In genomic region chr19:41386442-41386841, GRCh38 we compare ENCODE assay signal across 21 cellular contexts. TPM values are rescaled to one million over a fixed set of nuclear protein-coding genes. Genes with fewer than 3 reads are reported as not detected.
DNase-seq lines count a peak whose midpoint lies in the region; ATAC-seq and TF ChIP-seq lines count a peak whose summit lies in the region.
"Had no signal": no experiment of that assay in that cellular context is flagged by ENCODE, and none has a peak within 500 bp of the region (broad histone marks: within the 10 kb centered on the region; RNA-seq: fewer than 3 reads in every experiment).

No MANE protein-coding gene starts in this region.

- TF ChIP-seq CTCF in A673 (conservative IDR thresholded peaks at IDR 0.05; ENCODE audit: low read depth, low read length): no peak
- TF ChIP-seq CTCF in nephron progenitor cell (IDR thresholded peaks at IDR 0.05): no peak

- intact Hi-C loops in A673 (cut with micrococcal nuclease; ENCODE audit: unreplicated experiment): no loop called here

- H3K4me3 ChIP-seq in A673 (ENCODE audit: low read depth, low read length, poor library complexity, severe bottlenecking): no peak overlapping the region
- H3K4me3 ChIP-seq: A549, lung, SJSA1 had no signal

- H3K4me1 Mint-ChIP-seq in activated T-helper 17 cell treated with anti-CD3 and anti-CD28 coated beads, Interleukin-2, amount 50 U/mL, for 72 hours: peaks cover 5% of the 10 kb centered on the region
- peaks cover 19% of the 10 kb centered on the region for H3K4me1 Mint-ChIP-seq in nephron progenitor cell
- H3K4me1 Mint-ChIP-seq: brain had no signal

- no TSS peak for BruUV-seq in A673 (replicated peaks; lab: Mats Ljungman, UMichigan)

- no peak overlapping the region for H3K4me3 Mint-ChIP-seq in activated T-helper 17 cell treated with anti-CD3 and anti-CD28 coated beads, Interleukin-2, amount 50 U/mL, for 72 hours
- no peak overlapping the region for H3K4me3 Mint-ChIP-seq in nephron progenitor cell
- H3K4me3 Mint-ChIP-seq: brain; HFFc6; T-helper 1 cell treated with Interleukin-12 subunit alpha and Interleukin-12 subunit beta and Interleukin-4 antibody, amounts not matched to agents 30 μg/mL and 1 μg/mL, for 36 hours had no signal

- DNase-seq in A673 (ENCODE audit: low spot score) (no peak), nephron progenitor cell (no peak), NCI-H2107 treated with DMSO at 0.1 percent for 48 hours (lab: John Stamatoyannopoulos, UW; ENCODE audit: unreplicated experiment) (no peak), DMS114 treated with DMSO at 0.1 percent for 48 hours (lab: John Stamatoyannopoulos, UW; ENCODE audit: unreplicated experiment) (no peak)
- DNase-seq: activated CD4-positive, alpha-beta T cell treated with anti-CD3 and anti-CD28 coated beads for 4 hours; COR-L47; HFFc6; NCI-H1092; NCI-H187 treated with DMSO at 0.1 percent for 48 hours; NCI-H345; PC-3 had no signal

- no peaks in the 10 kb centered on the region for H3K9me3 Mint-ChIP-seq in activated T-helper 17 cell treated with anti-CD3 and anti-CD28 coated beads, Interleukin-2, amount 50 U/mL, for 72 hours
- H3K9me3 Mint-ChIP-seq in nephron progenitor cell: no peaks in the 10 kb centered on the region
- H3K9me3 Mint-ChIP-seq: brain; HFFc6; T-helper 1 cell treated with Interleukin-12 subunit alpha and Interleukin-12 subunit beta and Interleukin-4 antibody, amounts not matched to agents 30 μg/mL and 1 μg/mL, for 36 hours had no signal

- H3K27me3 ChIP-seq in A673 (replicated peaks; ENCODE audit: insufficient read depth, low read depth, low read length, poor library complexity): no peaks in the 10 kb centered on the region
- H3K27me3 ChIP-seq: foreskin keratinocyte, SJSA1 had no signal

- H3K4me1 ChIP-seq in A673 (ENCODE audit: insufficient read depth, low read length, poor library complexity, severe bottlenecking): no peaks in the 10 kb centered on the region
- H3K4me1 ChIP-seq: A549, SJSA1 had no signal

- H3K27ac Mint-ChIP-seq in activated T-helper 17 cell treated with anti-CD3 and anti-CD28 coated beads, Interleukin-2, amount 50 U/mL, for 72 hours: peak overlapping the region; percentile 38
- peak overlapping the region; percentile 68 for H3K27ac Mint-ChIP-seq in nephron progenitor cell
- H3K27ac Mint-ChIP-seq: HFFc6; T-helper 1 cell treated with Interleukin-12 subunit alpha and Interleukin-12 subunit beta and Interleukin-4 antibody, amounts not matched to agents 30 μg/mL and 1 μg/mL, for 36 hours had no signal

- no peaks in the 10 kb centered on the region for H3K27me3 Mint-ChIP-seq in activated T-helper 17 cell treated with anti-CD3 and anti-CD28 coated beads, Interleukin-2, amount 50 U/mL, for 72 hours
- H3K27me3 Mint-ChIP-seq in nephron progenitor cell (ENCODE audit: low read depth, poor library complexity): no peaks in the 10 kb centered on the region
- H3K27me3 Mint-ChIP-seq: brain had no signal

- no peaks in the 10 kb centered on the region for H3K9me3 ChIP-seq in A673 (ENCODE audit: low read depth, low read length, poor library complexity, severe bottlenecking)
- H3K9me3 ChIP-seq: A549, SJSA1 had no signal

- POLR2A ChIA-PET in A673 (lab: Charles Lee; ENCODE audit: low non-redundant PET): no interaction called here

- no peak for ATAC-seq in activated T-helper 17 cell treated with anti-CD3 and anti-CD28 coated beads, Interleukin-2, amount 50 U/mL, for 72 hours (replicated peaks)
- peak; percentile 74 for ATAC-seq in esophagus mucosa
- ATAC-seq in GM18502 (IDR thresholded peaks at IDR 0.05; ENCODE audit: poor library complexity, unreplicated experiment): no peak
- ATAC-seq in HG02588 (IDR thresholded peaks at IDR 0.05; ENCODE audit: unreplicated experiment): no peak
- ATAC-seq: foreskin keratinocyte, PC-3 had no signal

- H3K27ac ChIP-seq in A673 (ENCODE audit: low read depth, low read length, poor library complexity, severe bottlenecking): peak overlapping the region; percentile 37
- H3K27ac ChIP-seq: A549, foreskin keratinocyte, SJSA1 had no signal

- CTCF ChIA-PET in A673 (lab: Charles Lee): interaction anchor here (0.5 kb wide), 1 partner anchor 434 kb away, joined by 5 read pairs; no protein-coding TSS in a partner anchor

- peaks cover 16% of the 10 kb centered on the region for H3K36me3 ChIP-seq in A673 (ENCODE audit: insufficient read depth, low read length, poor library complexity, severe bottlenecking)

- H3K36me3 Mint-ChIP-seq in activated T-helper 17 cell treated with anti-CD3 and anti-CD28 coated beads, Interleukin-2, amount 50 U/mL, for 72 hours (ENCODE audit: low read depth): peaks cover 59% of the 10 kb centered on the region
- H3K36me3 Mint-ChIP-seq in nephron progenitor cell (ENCODE audit: low read depth): peaks cover 23% of the 10 kb centered on the region

RNA-seq across cellular contexts. Expression of gene TMEM91, which starts 10.1 kb away (rescaled TPM):
- total RNA-seq in A673 (2021) (4.9 and 8.7 TPM in 2 replicates), esophagus mucosa (20.0 TPM)
- 10 to 100 TPM in 1 of 2 donors, 1 to 10 TPM in 1; 3.5 to 15.1 TPM for total RNA-seq in activated T-helper 17 cell treated with anti-CD3 and anti-CD28 coated beads, Interleukin-2, amount 50 U/mL, for 72 hours

RNA-seq across cellular contexts. Expression of gene EXOSC5, which starts 10.7 kb away (rescaled TPM):
- total RNA-seq in A673 (2021) (35.0 and 43.1 TPM in 2 replicates), esophagus mucosa (15.7 TPM)
- 10 to 100 TPM; 33.0 to 58.7 TPM for total RNA-seq in activated T-helper 17 cell treated with anti-CD3 and anti-CD28 coated beads, Interleukin-2, amount 50 U/mL, for 72 hours

RNA-seq across cellular contexts. Expression of gene BCKDHA, which starts 11.2 kb away (rescaled TPM):
- total RNA-seq in A673 (2021): 14.7 and 15.9 TPM in 2 replicates
- 10 to 100 TPM; 19.4 to 48.1 TPM for total RNA-seq in activated T-helper 17 cell treated with anti-CD3 and anti-CD28 coated beads, Interleukin-2, amount 50 U/mL, for 72 hours
- 49.3 TPM for total RNA-seq in esophagus mucosa

RNA-seq across cellular contexts. Expression of gene B9D2, which starts 22.5 kb away (rescaled TPM):
- total RNA-seq in A673 (2021): 9.9 and 10.7 TPM in 2 replicates
- 1 to 10 TPM; 6.7 to 9.5 TPM for total RNA-seq in activated T-helper 17 cell treated with anti-CD3 and anti-CD28 coated beads, Interleukin-2, amount 50 U/mL, for 72 hours
- total RNA-seq in esophagus mucosa: 4.3 TPM

RNA-seq across cellular contexts. Expression of gene TGFB1, which starts 32.7 kb away (rescaled TPM):
- 92.4 and 102 TPM in 2 replicates for total RNA-seq in A673 (2021)
- total RNA-seq in activated T-helper 17 cell treated with anti-CD3 and anti-CD28 coated beads, Interleukin-2, amount 50 U/mL, for 72 hours: 100 to 1,000 TPM; 107 to 158 TPM
- 53.8 TPM for total RNA-seq in esophagus mucosa
